Comparison of ENCODE assay signal across 9 cellular contexts in genomic region chr19:5547881-5548280, GRCh38. TPM values are rescaled to one million over a fixed set of nuclear protein-coding genes. Genes with fewer than 3 reads are reported as not detected.
DNase-seq lines count a peak whose midpoint lies in the region; ATAC-seq, FAIRE-seq and TF ChIP-seq lines count a peak whose summit lies in the region.
"Had no signal": no experiment of that assay in that cellular context is flagged by ENCODE, and none has a peak within 500 bp of the region (broad histone marks: within the 10 kb centered on the region; RNA-seq: fewer than 3 reads in every experiment).

No MANE protein-coding gene starts in this region.

- no peaks in the 10 kb centered on the region for H3K9me3 ChIP-seq in HCT116 (ENCODE audit: control insufficient read depth in 1 of 2, insufficient read depth in 1 of 2, low read depth in 1 of 2, low read length in 2 of 2)
- no peaks in the 10 kb centered on the region for H3K9me3 ChIP-seq in testis
- H3K9me3 ChIP-seq: SJSA1 had no signal

- FAIRE-seq in GM12892 (lab: Jason Lieb, UNC), result no peak

- WGBS in testis, 2 donors, result 62 to 65% methylated on average over 8 of the region's 8 CpGs

- H4K20me1 ChIP-seq in HCT116 (ENCODE audit: insufficient read depth), result no peaks in the 10 kb centered on the region

- peak; percentile 78 to 79 (median 78) for TF ChIP-seq CTCF in HCT116 (IDR thresholded peaks at IDR 0.05 in 2 of 3, conservative IDR thresholded peaks at IDR 0.05 in 1 of 3; ENCODE audit: borderline replicate concordance in 1 of 3, insufficient read depth in 1 of 3, low read depth in 2 of 3, low read length in 2 of 3)
- peak; percentile 64 for TF ChIP-seq CTCF in fibroblast of pulmonary artery (IDR thresholded peaks at IDR 0.05; ENCODE audit: low read length, missing control alignments)
- TF ChIP-seq CTCF in testis (IDR thresholded peaks at IDR 0.05), result peak in 2 of 3 experiments; percentile 4 to 25

- no peaks in the 10 kb centered on the region for H3K27me3 ChIP-seq in HCT116 (ENCODE audit: insufficient read depth, low read length)
- no peaks in the 10 kb centered on the region for H3K27me3 ChIP-seq in testis

- no peak overlapping the region for H3K27ac ChIP-seq in HCT116 (ENCODE audit: low read depth, low read length)
- no peak overlapping the region for H3K27ac ChIP-seq in testis
- H3K27ac ChIP-seq: SJSA1 had no signal

- H3K9me2 ChIP-seq in HCT116 (ENCODE audit: insufficient read depth), result no peaks in the 10 kb centered on the region

- 0 out of 2 replicates have a peak overlapping the region, but pooled peaks have one; percentile 27 for H3K4me2 ChIP-seq in HCT116 (ENCODE audit: low read length)

- peak; percentile 80 for DNase-seq in D341Med (ENCODE audit: low spot score)
- no peak for DNase-seq in HCT116 (ENCODE audit: low read depth, low spot score)
- DNase-seq in SHP77 treated with DMSO at 0.1 percent for 48 hours (lab: John Stamatoyannopoulos, UW), result peak; percentile 7
- peak; percentile 43 for DNase-seq in fibroblast of pulmonary artery (ENCODE audit: low read depth)
- no peak for DNase-seq in testis
- DNase-seq in GM12892 (ENCODE audit: insufficient read length), result no peak
- DNase-seq in COR-L47 (lab: John Stamatoyannopoulos, UW), result no peak

- no TSS peak for BruUV-seq in HCT116 (replicated peaks; lab: Mats Ljungman, UMichigan)

- POLR2A ChIA-PET in HCT116 (lab: Charles Lee), result interaction anchor here (0.7 to 0.8 kb wide), 2 partner anchors 11 to 127 kb away, joined by 3 to 4 read pairs; no protein-coding TSS in a partner anchor

- RAD21 ChIA-PET in HCT116 (lab: Charles Lee; ENCODE audit: low non-redundant PET in 1 of 2, low total read pairs in 2 of 2, uncharacterized antibody in 2 of 2, unreplicated experiment in 2 of 2), result interaction anchor here in 1 of 2 experiments (0.6 to 0.9 kb wide), 2 partner anchors 12 to 499 kb away, joined by 3 to 5 read pairs; no protein-coding TSS in a partner anchor

- ATAC-seq in HCT116 (peak; percentile 78), HG02973 (IDR thresholded peaks at IDR 0.05; ENCODE audit: unreplicated experiment) (no peak)

- TF ChIP-seq POLR2A in HCT116 (IDR thresholded peaks at IDR 0.05; ENCODE audit: borderline replicate concordance, extremely low read depth, insufficient read depth, insufficient read length), result no peak
- no peak for TF ChIP-seq POLR2A in testis (IDR thresholded peaks at IDR 0.05)
- no peak for TF ChIP-seq POLR2A in GM12892 (IDR thresholded peaks at IDR 0.05; ENCODE audit: low read depth, low read length)

- H3K79me2 ChIP-seq in HCT116 (ENCODE audit: insufficient read depth, low read length), result no peaks in the 10 kb centered on the region

- peak overlapping the region; percentile 68 for H2AFZ ChIP-seq in HCT116 (ENCODE audit: low read depth, low read length, poor library complexity, severe bottlenecking)

- peak; percentile 89 for TF ChIP-seq RAD21 in HCT116 (IDR thresholded peaks at IDR 0.05; ENCODE audit: low read depth)

- H3K36me3 ChIP-seq in HCT116 (ENCODE audit: control insufficient read depth in 1 of 2, insufficient read depth in 2 of 2, low read length in 2 of 2) (no peaks in the 10 kb centered on the region), testis (ENCODE audit: low read depth, missing control alignments) (no peaks in the 10 kb centered on the region)
- H3K36me3 ChIP-seq: SJSA1 had no signal

- intact Hi-C loops in HCT116 (cut with micrococcal nuclease) (loop anchor here (1.0 to 5.0 kb wide), 2 partner anchors 30 to 139 kb away; no protein-coding TSS in a partner anchor), testis (cut with DNase I; ENCODE audit: low total_unique reads) (no loop called here)

- CTCF ChIA-PET in HCT116 (lab: Charles Lee), result interaction anchor here (0.6 to 2.4 kb wide), 12 partner anchors 9 to 402 kb away, joined by 3 to 8 read pairs (median 5); partner anchors contain the start of genes SAFB and SAFB2

- H3K4me1 ChIP-seq in HCT116 (ENCODE audit: control insufficient read depth in 1 of 2, insufficient read depth in 2 of 2, low read length in 2 of 2) (peaks cover 0 to 7% of the 10 kb centered on the region in 2 experiments; a peak in 1 of 4 replicates), testis (no peaks in the 10 kb centered on the region)
- H3K4me1 ChIP-seq: SJSA1 had no signal

- no peak overlapping the region for H3K4me3 ChIP-seq in HCT116 (replicated peaks in 1 of 2; ENCODE audit: low read depth in 1 of 2, low read length in 2 of 2)
- no peak overlapping the region for H3K4me3 ChIP-seq in fibroblast of pulmonary artery (replicated peaks; ENCODE audit: low read depth, low read length)
- no peak overlapping the region for H3K4me3 ChIP-seq in testis
- H3K4me3 ChIP-seq: SJSA1 had no signal

- H3K9ac ChIP-seq in HCT116 (ENCODE audit: low read length), result no peak overlapping the region

TF ChIP-seq in HCT116, 20 proteins besides CTCF, POLR2A, EP300 and RAD21:
- no peak for TF ChIP-seq JUND (IDR thresholded peaks at IDR 0.05)
- TF ChIP-seq REST (IDR thresholded peaks at IDR 0.05; ENCODE audit: low read depth), result no peak
- no peak for TF ChIP-seq ZNF274 (IDR thresholded peaks at IDR 0.05; ENCODE audit: low read depth, low read length)
- TF ChIP-seq SIN3A (IDR thresholded peaks at IDR 0.05; ENCODE audit: low read depth), result no peak
- TF ChIP-seq MAX (IDR thresholded peaks at IDR 0.05), result 0 out of 2 replicates have a peak, but pooled peaks have one; percentile 3
TF ChIP-seq in HCT116: peak in this region for 1.

RNA-seq across cellular contexts. Expression of gene TINCR, which starts 19.9 kb away (rescaled TPM):
- 6.1 TPM for total RNA-seq in HCT116 (2021; ENCODE audit: unreplicated experiment)
- polyA plus RNA-seq in HCT116 (2012), result 4.1 and 5.8 TPM in 2 replicates
- 1 to 10 TPM; 5.6 to 7.0 TPM for total RNA-seq in testis
- polyA plus RNA-seq in testis (ENCODE audit: insufficient read depth, low read depth, low replicate concordance), result 3.0 TPM
- 0.59 TPM for polyA plus RNA-seq in GM12892 (2012; ENCODE audit: missing spikeins)
- total RNA-seq: SJSA1 had no signal

Comparison
In these comparisons a context has a peak if more than half of its experiments do, and no peak if none do; other contexts are left out.
1. DNase-seq: peak in D341Med (single experiment), SHP77 treated with DMSO at 0.1 percent for 48 hours (single experiment) and fibroblast of pulmonary artery (single experiment); none in HCT116 (single experiment), testis (single experiment), GM12892 (single experiment) and COR-L47 (single experiment).
2. CTCF ChIP-seq: peak in every context shown above with its lines; median percentile 78 in HCT116; 64 in fibroblast of pulmonary artery; 14 in testis.